ENCODE assay signal across 8 cellular contexts in genomic region chr4:2462992-2463762, GRCh38. TPM values are rescaled to one million over a fixed set of nuclear protein-coding genes. Genes with fewer than 3 reads are reported as not detected.
DNase-seq lines count a peak whose midpoint lies in the region; ATAC-seq and TF ChIP-seq lines count a peak whose summit lies in the region.

No MANE protein-coding gene starts in this region.

- no peaks in the 10 kb centered on the region for H3K9me3 Mint-ChIP-seq in GM23338

- H3K4me3 ChIP-seq in GM23338 (peak overlapping the region; percentile 68), foreskin fibroblast (ENCODE audit: low read depth in 1 of 2, low read length in 2 of 2) (peak overlapping the region; percentile 27 to 35), gastrocnemius medialis (peak overlapping the region; percentile 34 to 73 (median 58))

- peak overlapping the region; percentile 67 for H3K4me3 Mint-ChIP-seq in GM23338

- peak; percentile 53 for DNase-seq in GM23338 (ENCODE audit: low spot score)
- no peak for DNase-seq in foreskin fibroblast
- no peak for DNase-seq in gastrocnemius medialis
- no peak for DNase-seq in DMS153 (lab: John Stamatoyannopoulos, UW)
- DNase-seq in GM10248 (ENCODE audit: extremely low spot score): no peak
- no peak for DNase-seq in stimulated activated CD4-positive, alpha-beta T cell treated with anti-CD3 and anti-CD28 coated beads, Interleukin-12 subunit alpha, Interleukin-12 subunit beta, amount 100 ng/mL, for 4 hours

- H3K36me3 ChIP-seq in GM23338 (ENCODE audit: insufficient read depth) (no peaks in the 10 kb centered on the region), gastrocnemius medialis (no peaks in the 10 kb centered on the region)

- POLR2A ChIA-PET in GM10248 (lab: Yijun Ruan, JAX): no interaction called here

- H3K36me3 Mint-ChIP-seq in GM23338 (ENCODE audit: low read depth): peaks cover 9% of the 10 kb centered on the region

- TF ChIP-seq CTCF in GM23338 (conservative IDR thresholded peaks at IDR 0.05; ENCODE audit: low read depth in 2 of 2) (no peak; a peak in 1 of 4 replicates), VCaP (conservative IDR thresholded peaks at IDR 0.05) (peak; percentile 50), foreskin fibroblast (IDR thresholded peaks at IDR 0.05; ENCODE audit: low read depth, low read length) (no peak), gastrocnemius medialis (IDR thresholded peaks at IDR 0.05 in 4 of 5, conservative IDR thresholded peaks at IDR 0.05 in 1 of 5) (no peak), GM10248 (IDR thresholded peaks at IDR 0.05; ENCODE audit: control extremely low read depth, extremely low read depth, low read depth, missing control alignments) (no peak)

- CTCF ChIA-PET in GM10248 (lab: Yijun Ruan, JAX): interaction anchor here (1.4 to 4.0 kb wide), 3 partner anchors 13 to 243 kb away, joined by 3 to 26 read pairs (median 5); no protein-coding TSS in a partner anchor

- no peaks in the 10 kb centered on the region for H3K9me3 ChIP-seq in gastrocnemius medialis

- ATAC-seq in GM23338 (peak; percentile 20), gastrocnemius medialis (peak; percentile 8 to 14), GM19328 (IDR thresholded peaks at IDR 0.05; ENCODE audit: unreplicated experiment) (no peak)

- H3K4me1 Mint-ChIP-seq in GM23338: peaks cover 19% of the 10 kb centered on the region

- in situ Hi-C loops in gastrocnemius medialis (cut with MboI; ENCODE audit: low sequenced_read_pairs in 4 of 4): loop anchor here in 3 of 4 donors (10.0 to 25.0 kb wide), 2 partner anchors 238 to 251 kb away; no protein-coding TSS in a partner anchor

- peak overlapping the region; percentile 94 for H2AFZ ChIP-seq in GM23338

- peaks cover 10% of the 10 kb centered on the region for H3K4me1 ChIP-seq in GM23338 (ENCODE audit: insufficient read depth)
- peaks cover 11 to 15% of the 10 kb centered on the region in 2 donors for H3K4me1 ChIP-seq in gastrocnemius medialis

- H3K79me2 ChIP-seq in GM23338 (replicated peaks; ENCODE audit: insufficient read depth): peaks cover 14% of the 10 kb centered on the region

- H3K27ac Mint-ChIP-seq in GM23338: no peak overlapping the region

- peaks cover 30% of the 10 kb centered on the region for H3K27me3 Mint-ChIP-seq in GM23338 (ENCODE audit: insufficient read depth, low read depth, poor library complexity)

- H3K4me2 ChIP-seq in GM23338: peak overlapping the region; percentile 88

- 0 out of 2 replicates have a peak, but pooled peaks cover 4% of the 10 kb centered on the region for H4K20me1 ChIP-seq in GM23338 (replicated peaks; ENCODE audit: insufficient read depth)

- TF ChIP-seq POLR2A in gastrocnemius medialis (IDR thresholded peaks at IDR 0.05): no peak

- intact Hi-C loops in gastrocnemius medialis (cut with DNase I; ENCODE audit: low total_unique reads): loop anchor here (1.0 to 10.0 kb wide), 4 partner anchors 50 to 458 kb away; partner anchors contain the start of genes HAUS3, NELFA and POLN

- H3F3A ChIP-seq in GM23338 (replicated peaks; ENCODE audit: low read depth): peaks cover 20% of the 10 kb centered on the region

- H3K27me3 ChIP-seq in GM23338 (ENCODE audit: insufficient read depth) (peaks cover 28% of the 10 kb centered on the region), gastrocnemius medialis (no peaks in the 10 kb centered on the region)

- no peaks in the 10 kb centered on the region for H3K9me2 ChIP-seq in GM23338 (ENCODE audit: insufficient read depth)

- H3K27ac ChIP-seq in GM23338 (ENCODE audit: low read depth) (no peak overlapping the region), VCaP (peak overlapping the region; percentile 82), gastrocnemius medialis (no peak overlapping the region)

TF ChIP-seq in GM23338, 12 proteins besides CTCF, POLR2A, EP300 and RAD21:
- peak; percentile 11; the same call in 1 of the 2 replicates for TF ChIP-seq POLR2AphosphoS5 (IDR thresholded peaks at IDR 0.05; ENCODE audit: low read depth)
- TF ChIP-seq ZNF114 (CRISPR knock-in tag; IDR thresholded peaks at IDR 0.05): no peak
- TF ChIP-seq EZH2phosphoT487 (IDR thresholded peaks at IDR 0.05; ENCODE audit: unreplicated experiment): no peak

RNA-seq across cellular contexts. Expression of gene RNF4, which starts 5.7 kb away (rescaled TPM):
- 77.2 and 87.5 TPM in 2 replicates for total RNA-seq in GM23338 (2014; rRNA removed; shearing (Covaris generic))
- polyA plus RNA-seq in GM23338 (2016; fragmentation: Nextera tagmentation; extraction: Ambion mirVana): 42.5 and 47.7 TPM in 2 replicates
- 10 to 100 TPM; 21.7 to 48.7 (median 34.7) TPM for total RNA-seq in gastrocnemius medialis

RNA-seq across cellular contexts. Expression of gene CFAP99, which starts 44.4 kb away (rescaled TPM):
- not detected in 2 replicates for total RNA-seq in GM23338 (2014; rRNA removed; shearing (Covaris generic))
- not detected in 2 replicates for polyA plus RNA-seq in GM23338 (2016; fragmentation: Nextera tagmentation; extraction: Ambion mirVana)
- total RNA-seq in gastrocnemius medialis: not detected

RNA-seq across cellular contexts. Expression of gene ZFYVE28, which starts 44.7 kb away (rescaled TPM):
- 4.6 and 8.7 TPM in 2 replicates for total RNA-seq in GM23338 (2014; rRNA removed; shearing (Covaris generic))
- polyA plus RNA-seq in GM23338 (2016; fragmentation: Nextera tagmentation; extraction: Ambion mirVana): 1.8 and 2.6 TPM in 2 replicates
- total RNA-seq in gastrocnemius medialis: 1 to 10 TPM; 1.8 to 6.0 (median 3.4) TPM
